Comparison of ENCODE assay signal across 2 cellular contexts in genomic region chr4:185728886-185729285, GRCh38.
TF ChIP-seq lines count a peak whose summit lies in the region.

No MANE protein-coding gene starts in this region.

TF ChIP-seq in liver, 16 proteins besides CTCF, POLR2A, EP300 and RAD21:
- no peak for TF ChIP-seq ATF3 (IDR thresholded peaks at IDR 0.05)
- TF ChIP-seq ZBTB33 (IDR thresholded peaks at IDR 0.05): no peak
- TF ChIP-seq SP1 (IDR thresholded peaks at IDR 0.05): no peak
- TF ChIP-seq EGR1 (IDR thresholded peaks at IDR 0.05; ENCODE audit: low read depth in 2 of 2): no peak
- TF ChIP-seq JUND (IDR thresholded peaks at IDR 0.05): no peak
- no peak for TF ChIP-seq RXRA (IDR thresholded peaks at IDR 0.05)
- no peak for TF ChIP-seq GABPA (IDR thresholded peaks at IDR 0.05 in 1 of 2, conservative IDR thresholded peaks at IDR 0.05 in 1 of 2)
- no peak for TF ChIP-seq HNF4G (IDR thresholded peaks at IDR 0.05)
- no peak for TF ChIP-seq FOXA2 (IDR thresholded peaks at IDR 0.05)

TF ChIP-seq in HepG2, 621 proteins besides CTCF, POLR2A, EP300 and RAD21:
- no peak for TF ChIP-seq ZNF646 (CRISPR knock-in tag; IDR thresholded peaks at IDR 0.05)
- no peak for TF ChIP-seq GLMP (CRISPR knock-in tag; IDR thresholded peaks at IDR 0.05; ENCODE audit: borderline replicate concordance)
- no peak for TF ChIP-seq ZNF318 (CRISPR knock-in tag; IDR thresholded peaks at IDR 0.05)
- TF ChIP-seq MIER2 (CRISPR knock-in tag; IDR thresholded peaks at IDR 0.05): no peak
- TF ChIP-seq ZNF230 (CRISPR knock-in tag; IDR thresholded peaks at IDR 0.05): no peak
- no peak for TF ChIP-seq ZNF431 (CRISPR knock-in tag; IDR thresholded peaks at IDR 0.05; ENCODE audit: borderline replicate concordance, low read depth)
- TF ChIP-seq WIZ (CRISPR knock-in tag; IDR thresholded peaks at IDR 0.05): no peak
- TF ChIP-seq ONECUT2 (CRISPR knock-in tag; IDR thresholded peaks at IDR 0.05): no peak
- no peak for TF ChIP-seq TBP (CRISPR knock-in tag; IDR thresholded peaks at IDR 0.05)
- no peak for TF ChIP-seq TIGD3 (CRISPR knock-in tag; IDR thresholded peaks at IDR 0.05; ENCODE audit: borderline replicate concordance)
